In genomic region chr18:14919666-14920065, GRCh38 we compare ENCODE assay signal across 22 cellular contexts.
A peak's percentile ranks its signal among the peaks of the same experiment; 100 is the strongest.
DNase-seq lines count a peak whose midpoint lies in the region; ATAC-seq, FAIRE-seq and TF ChIP-seq lines count a peak whose summit lies in the region.
"Had no signal": no experiment of that assay in that cellular context is flagged by ENCODE, and none has a peak within 500 bp of the region (broad histone marks: within the 10 kb centered on the region; RNA-seq: fewer than 3 reads in every experiment).

No MANE protein-coding gene starts in this region.

- no peak overlapping the region for H3K4me3 ChIP-seq in colonic mucosa
- H3K4me3 ChIP-seq in liver (ENCODE audit: low read depth in 1 of 3, low read length in 3 of 3): no peak overlapping the region
- H3K4me3 ChIP-seq in pancreas: no peak overlapping the region
- no peak overlapping the region for H3K4me3 ChIP-seq in right atrium auricular region
- H3K4me3 ChIP-seq: GM23248, K562 had no signal

- DNase-seq in colonic mucosa: peak; percentile 74
- DNase-seq in pancreas: peak in 1 of 6 donors; percentile 27
- DNase-seq in G401 (ENCODE audit: low spot score): no peak
- no peak for DNase-seq in HEK293T (ENCODE audit: extremely low spot score)
- DNase-seq in right atrium auricular region (ENCODE audit: low spot score): no peak
- no peak for DNase-seq in globus pallidus (ENCODE audit: low spot score)
- DNase-seq: DMS79 treated with DMSO at 0.1 percent for 48 hours, GM23248, H7, Kasumi-1, NCI-H1092 treated with DMSO at 0.1 percent for 48 hours, NCI-H1436, NCI-H1930, NCI-H446 treated with DMSO at 0.1 percent for 48 hours, NCI-H526 treated with DMSO at 0.1 percent for 48 hours, SHP77 treated with DMSO at 0.1 percent for 48 hours had no signal

- H3K27ac ChIP-seq in colonic mucosa (peak overlapping the region; percentile 78), liver (ENCODE audit: low read depth in 1 of 2, low read length in 2 of 2) (no peak overlapping the region), pancreas (no peak overlapping the region), right atrium auricular region (no peak overlapping the region)
- H3K27ac ChIP-seq: C4-2B, GM23248, RWPE1 had no signal

- no peak for FAIRE-seq in pancreas (lab: Jason Lieb, UNC)
- FAIRE-seq: GM19239, K562 had no signal

- no peak for TF ChIP-seq CTCF in colonic mucosa (IDR thresholded peaks at IDR 0.05)
- no peak for TF ChIP-seq CTCF in liver (IDR thresholded peaks at IDR 0.05; ENCODE audit: low read depth, low read length, missing input control)
- TF ChIP-seq CTCF in pancreas (IDR thresholded peaks at IDR 0.05): no peak
- TF ChIP-seq CTCF in right atrium auricular region (IDR thresholded peaks at IDR 0.05): no peak

- POLR2A ChIA-PET in HEK293T (lab: Yijun Ruan, JAX): no interaction called here

- CTCF ChIA-PET in HEK293T (lab: Yijun Ruan, JAX): no interaction called here

- peak overlapping the region in 1 of 2 donors; percentile 60 for H3K9ac ChIP-seq in colonic mucosa (ENCODE audit: low read depth in 2 of 2, low read length in 2 of 2)
- no peak overlapping the region for H3K9ac ChIP-seq in liver (ENCODE audit: low read depth in 1 of 2, low read length in 2 of 2)
- H3K9ac ChIP-seq: GM23248 had no signal

- intact Hi-C loops in colonic mucosa (cut with DNase I): loop anchor here (2.0 kb wide), 1 partner anchor 13 kb away; no protein-coding TSS in a partner anchor
- intact Hi-C loops in pancreas (cut with DNase I): no loop called here

- TF ChIP-seq RAD21 in liver (IDR thresholded peaks at IDR 0.05): peak in 1 of 2 donors; percentile 17

- no peaks in the 10 kb centered on the region for H3K36me3 ChIP-seq in colonic mucosa
- no peaks in the 10 kb centered on the region for H3K36me3 ChIP-seq in liver (ENCODE audit: control insufficient read depth in 4 of 4, insufficient read depth in 3 of 4, low read depth in 1 of 4, low read length in 3 of 4)
- H3K36me3 ChIP-seq in pancreas: no peaks in the 10 kb centered on the region
- no peaks in the 10 kb centered on the region for H3K36me3 ChIP-seq in right atrium auricular region

- H3K27me3 ChIP-seq in colonic mucosa: no peaks in the 10 kb centered on the region
- no peaks in the 10 kb centered on the region for H3K27me3 ChIP-seq in liver (ENCODE audit: control insufficient read depth in 4 of 4, insufficient read depth in 4 of 4, low read length in 3 of 4)
- H3K27me3 ChIP-seq in pancreas: no peaks in the 10 kb centered on the region
- H3K27me3 ChIP-seq in right atrium auricular region: no peaks in the 10 kb centered on the region

- H3K4me1 ChIP-seq in colonic mucosa (no peaks in the 10 kb centered on the region), liver (ENCODE audit: control insufficient read depth in 4 of 4, insufficient read depth in 4 of 4, low read length in 3 of 4) (peaks cover 0 to 20% (median 10%) of the 10 kb centered on the region in 4 donors), pancreas (no peaks in the 10 kb centered on the region), right atrium auricular region (no peaks in the 10 kb centered on the region)

- in situ Hi-C loops in G401 (cut with HindIII; ENCODE audit: low sequenced_read_pairs): no loop called here

- 12% methylated on average over 1 of the region's 1 CpG for WGBS in liver
- 7 to 11% methylated on average over 1 of the region's 1 CpG for WGBS in pancreas, 2 donors

- ATAC-seq in pancreas: peak; percentile 37 to 88 (median 46)
- ATAC-seq: CD8-positive, alpha-beta T cell; K562 had no signal

- H3K9me3 ChIP-seq in colonic mucosa (no peaks in the 10 kb centered on the region), liver (ENCODE audit: control insufficient read depth in 4 of 4, low read length in 3 of 4) (no peaks in the 10 kb centered on the region), pancreas (no peaks in the 10 kb centered on the region), right atrium auricular region (no peaks in the 10 kb centered on the region)

TF ChIP-seq in liver, 16 proteins besides CTCF, POLR2A, EP300 and RAD21 (continues in another document):
- no peak for TF ChIP-seq YY1 (IDR thresholded peaks at IDR 0.05)
- peak in 1 of 2 donors; percentile 38 for TF ChIP-seq RXRA (IDR thresholded peaks at IDR 0.05)
- peak; percentile 72 to 76 for TF ChIP-seq HNF4A (conservative IDR thresholded peaks at IDR 0.05)
- no peak for TF ChIP-seq JUND (IDR thresholded peaks at IDR 0.05)
- TF ChIP-seq GABPA (IDR thresholded peaks at IDR 0.05 in 1 of 2, conservative IDR thresholded peaks at IDR 0.05 in 1 of 2): no peak
- no peak for TF ChIP-seq FOXA1 (IDR thresholded peaks at IDR 0.05)
- TF ChIP-seq ATF3 (IDR thresholded peaks at IDR 0.05): no peak
- TF ChIP-seq ZBTB33 (IDR thresholded peaks at IDR 0.05): no peak
- no peak for TF ChIP-seq TAF1 (conservative IDR thresholded peaks at IDR 0.05)

TF ChIP-seq in HEK293T, 16 proteins besides CTCF, POLR2A, EP300 and RAD21:
- TF ChIP-seq SP1 (IDR thresholded peaks at IDR 0.05): no peak
